In genomic region chr12:96858162-96858561, GRCh38 we compare ENCODE assay signal across 18 cellular contexts. TPM values are rescaled to one million over a fixed set of nuclear protein-coding genes. Genes with fewer than 3 reads are reported as not detected.
DNase-seq lines count a peak whose midpoint lies in the region; ATAC-seq and TF ChIP-seq lines count a peak whose summit lies in the region.
"Had no signal": no experiment of that assay in that cellular context is flagged by ENCODE, and none has a peak within 500 bp of the region (broad histone marks: within the 10 kb centered on the region; RNA-seq: fewer than 3 reads in every experiment).

No MANE protein-coding gene starts in this region.

- intact Hi-C loops in OCI-LY7 (cut with micrococcal nuclease; ENCODE audit: unreplicated experiment) = no loop called here
- intact Hi-C loops in body of pancreas (cut with DNase I) = no loop called here

- H3K27ac ChIP-seq in DND-41 (ENCODE audit: low read length) (peak overlapping the region; percentile 73), DOHH2 (ENCODE audit: low read depth, low read length) (peak overlapping the region; percentile 32; the same call in 1 of the 2 replicates), KOPT-K1 (ENCODE audit: low read depth, low read length, poor library complexity, severe bottlenecking) (peak overlapping the region; percentile 55), OCI-LY7 (ENCODE audit: low read depth, low read length, poor library complexity, severe bottlenecking) (no peak overlapping the region), SJCRH30 (no peak overlapping the region), body of pancreas (no peak overlapping the region)
- H3K27ac ChIP-seq: GM23248 had no signal

- peak overlapping the region in 1 of 2 experiments; percentile 31; a peak in 2 of 4 replicates for H3K4me3 ChIP-seq in DND-41 (ENCODE audit: low read depth in 1 of 2, low read length in 2 of 2)
- H3K4me3 ChIP-seq in DOHH2 (ENCODE audit: low read length) = no peak overlapping the region
- no peak overlapping the region for H3K4me3 ChIP-seq in OCI-LY7 (ENCODE audit: low read depth, low read length, poor library complexity, severe bottlenecking)
- no peak overlapping the region for H3K4me3 ChIP-seq in SJCRH30
- no peak overlapping the region for H3K4me3 ChIP-seq in body of pancreas
- H3K4me3 ChIP-seq: GM23248 had no signal

- peak overlapping the region; percentile 50 for H2AFZ ChIP-seq in DND-41 (ENCODE audit: low read depth, low read length)
- H2AFZ ChIP-seq in OCI-LY7 (ENCODE audit: low read length) = no peak overlapping the region
- H2AFZ ChIP-seq: GM23248 had no signal

- no peak for TF ChIP-seq POLR2A in body of pancreas (IDR thresholded peaks at IDR 0.05)

- no TSS peak for BruUV-seq in OCI-LY7 (replicated peaks; lab: Mats Ljungman, UMichigan)

- ATAC-seq in DND-41 (ENCODE audit: insufficient read depth, low read depth) (no peak), body of pancreas (no peak), GM19455 (IDR thresholded peaks at IDR 0.05; ENCODE audit: unreplicated experiment) (no peak)

- no peaks in the 10 kb centered on the region for H4K20me1 ChIP-seq in DND-41 (ENCODE audit: insufficient read depth, low read length)
- no peaks in the 10 kb centered on the region for H4K20me1 ChIP-seq in DOHH2 (ENCODE audit: control insufficient read depth, insufficient read depth, low read depth, low read length)
- H4K20me1 ChIP-seq in OCI-LY7 (ENCODE audit: insufficient read depth, low read length) = no peaks in the 10 kb centered on the region

- H3K9ac ChIP-seq in DND-41 (ENCODE audit: low read depth, low read length) = peak overlapping the region; percentile 41
- H3K9ac ChIP-seq: GM23248 had no signal

- 33 to 44% methylated on average over 1 of the region's 1 CpG for WGBS in body of pancreas, 2 donors

- H3K4me2 ChIP-seq in DND-41 (ENCODE audit: insufficient read depth, low read length) (peak overlapping the region; percentile 46), DOHH2 (ENCODE audit: low read length) (no peak overlapping the region), OCI-LY7 (ENCODE audit: low read length) (no peak overlapping the region)

- no peaks in the 10 kb centered on the region for H3K36me3 ChIP-seq in DND-41 (ENCODE audit: insufficient read depth, low read length)
- H3K36me3 ChIP-seq in DOHH2 (ENCODE audit: control insufficient read depth, low read length) = no peaks in the 10 kb centered on the region
- no peaks in the 10 kb centered on the region for H3K36me3 ChIP-seq in KOPT-K1 (ENCODE audit: insufficient read depth, low read length)
- no peaks in the 10 kb centered on the region for H3K36me3 ChIP-seq in OCI-LY7 (ENCODE audit: insufficient read depth, low read length)
- no peaks in the 10 kb centered on the region for H3K36me3 ChIP-seq in SJCRH30
- no peaks in the 10 kb centered on the region for H3K36me3 ChIP-seq in body of pancreas (replicated peaks in 1 of 2; ENCODE audit: insufficient read depth in 1 of 2, low read depth in 2 of 2)

- H3K4me1 ChIP-seq in DND-41 (ENCODE audit: insufficient read depth, low read length) = peaks cover 40% of the 10 kb centered on the region
- peaks cover 14% of the 10 kb centered on the region for H3K4me1 ChIP-seq in DOHH2 (ENCODE audit: control insufficient read depth, low read length)
- peaks cover 6% of the 10 kb centered on the region for H3K4me1 ChIP-seq in OCI-LY7 (ENCODE audit: insufficient read depth, low read length, poor library complexity, severe bottlenecking)
- H3K4me1 ChIP-seq in SJCRH30 = no peaks in the 10 kb centered on the region
- no peaks in the 10 kb centered on the region for H3K4me1 ChIP-seq in body of pancreas

- H3K27me3 ChIP-seq in DND-41 (ENCODE audit: insufficient read depth, low read length, poor library complexity) (no peaks in the 10 kb centered on the region), DOHH2 (ENCODE audit: control insufficient read depth, low read length) (no peaks in the 10 kb centered on the region), SJCRH30 (no peaks in the 10 kb centered on the region), body of pancreas (no peaks in the 10 kb centered on the region)

- CTCF ChIA-PET in OCI-LY7 (lab: Charles Lee; ENCODE audit: unreplicated experiment) = no interaction called here

- no peaks in the 10 kb centered on the region for H3K79me2 ChIP-seq in DND-41 (ENCODE audit: insufficient read depth, low read length)
- H3K79me2 ChIP-seq in DOHH2 (ENCODE audit: control insufficient read depth, low read length) = no peaks in the 10 kb centered on the region
- H3K79me2 ChIP-seq in OCI-LY7 (ENCODE audit: insufficient read depth, low read depth, low read length) = no peaks in the 10 kb centered on the region

- DNase-seq in DND-41 (no peak), OCI-LY7 (ENCODE audit: low spot score) (peak; percentile 10), SJCRH30 (no peak), body of pancreas (no peak)
- DNase-seq: C1 segment of cervical spinal cord; Calu3; CD4-positive, alpha-beta memory T cell; COR-L47; DMS53; DMS79 treated with DMSO at 0.1 percent for 48 hours; EL; GDM1; GM23248; H7; HCEC 1CT had no signal

- H3K9me2 ChIP-seq in DOHH2 (replicated peaks; ENCODE audit: control insufficient read depth, low read length) (no peaks in the 10 kb centered on the region), OCI-LY7 (ENCODE audit: insufficient read depth, low read length) (no peaks in the 10 kb centered on the region)

- TF ChIP-seq CTCF in DND-41 (IDR thresholded peaks at IDR 0.05; ENCODE audit: borderline replicate concordance, extremely low read depth, low read length, poor library complexity, severe bottlenecking) (no peak), DOHH2 (IDR thresholded peaks at IDR 0.05; ENCODE audit: low read depth, low read length, poor library complexity, severe bottlenecking) (no peak), OCI-LY7 (conservative IDR thresholded peaks at IDR 0.05; ENCODE audit: low read length) (no peak), body of pancreas (IDR thresholded peaks at IDR 0.05) (no peak)

- POLR2A ChIA-PET in OCI-LY7 (lab: Charles Lee) = interaction anchor here (0.7 kb wide), 1 partner anchor 1247 kb away, joined by 3 read pairs; no protein-coding TSS in a partner anchor

- peaks cover 21% of the 10 kb centered on the region for H3K9me3 ChIP-seq in DND-41 (ENCODE audit: insufficient read depth, low read length, severe bottlenecking)
- no peaks in the 10 kb centered on the region; the same call in 1 of the 2 replicates for H3K9me3 ChIP-seq in DOHH2 (ENCODE audit: control insufficient read depth, insufficient read depth, low read length)
- peaks cover 27% of the 10 kb centered on the region for H3K9me3 ChIP-seq in KOPT-K1 (ENCODE audit: insufficient read depth, low read length, poor library complexity, severe bottlenecking)
- H3K9me3 ChIP-seq in OCI-LY7 (ENCODE audit: low read length) = no peaks in the 10 kb centered on the region
- no peaks in the 10 kb centered on the region for H3K9me3 ChIP-seq in SJCRH30 (replicated peaks)
- no peaks in the 10 kb centered on the region for H3K9me3 ChIP-seq in body of pancreas

- no peaks in the 10 kb centered on the region for H3F3A ChIP-seq in DOHH2 (ENCODE audit: control insufficient read depth, insufficient read depth)

RNA-seq across cellular contexts. Expression of gene NEDD1, which starts 48.9 kb away (rescaled TPM):
- total RNA-seq in OCI-LY7 (2014; rRNA removed; shearing (Covaris generic)) = 30.7 and 39.2 TPM in 2 replicates
- total RNA-seq in OCI-LY7 (2022) (32.8 and 39.3 TPM in 2 replicates), body of pancreas (10 to 100 TPM in 1 of 2 donors, 1 to 10 TPM in 1; 7.8 to 15.5 TPM)
- 44.8 and 54.1 TPM in 2 replicates for total RNA-seq in SJCRH30 (2014; rRNA removed; shearing (Covaris generic))

Comparison
In these comparisons a context has a peak if more than half of its experiments do, and no peak if none do; other contexts are left out.
1. H3K27ac ChIP-seq: peak in DND-41 (single experiment), DOHH2 (single experiment) and KOPT-K1 (single experiment); none in OCI-LY7 (single experiment), SJCRH30 (single experiment) and body of pancreas (0 of 4).